In the genomic region with DNA sequence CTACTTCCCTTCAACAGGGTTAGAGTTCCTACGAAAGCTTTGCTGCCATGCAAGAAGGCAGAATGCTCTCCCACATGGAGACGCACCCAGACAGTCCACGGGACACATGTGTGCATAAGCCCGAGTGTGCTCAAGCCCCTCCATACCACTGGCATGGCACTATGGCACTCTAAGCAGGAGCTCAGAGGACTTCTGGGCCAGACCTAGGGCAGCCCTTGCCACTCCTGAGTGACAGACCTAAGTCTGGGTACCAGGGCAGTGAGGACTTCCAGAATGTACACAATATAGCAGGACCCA, we compare ENCODE assay signal across 1 cellular context.
A peak's percentile ranks its signal among the peaks of the same experiment; 100 is the strongest.
TF ChIP-seq lines count a peak whose summit lies in the region.

No MANE protein-coding gene starts in this region.

TF ChIP-seq in HepG2, 621 proteins besides CTCF, POLR2A, EP300 and RAD21:
- TF ChIP-seq, protein P1, sequence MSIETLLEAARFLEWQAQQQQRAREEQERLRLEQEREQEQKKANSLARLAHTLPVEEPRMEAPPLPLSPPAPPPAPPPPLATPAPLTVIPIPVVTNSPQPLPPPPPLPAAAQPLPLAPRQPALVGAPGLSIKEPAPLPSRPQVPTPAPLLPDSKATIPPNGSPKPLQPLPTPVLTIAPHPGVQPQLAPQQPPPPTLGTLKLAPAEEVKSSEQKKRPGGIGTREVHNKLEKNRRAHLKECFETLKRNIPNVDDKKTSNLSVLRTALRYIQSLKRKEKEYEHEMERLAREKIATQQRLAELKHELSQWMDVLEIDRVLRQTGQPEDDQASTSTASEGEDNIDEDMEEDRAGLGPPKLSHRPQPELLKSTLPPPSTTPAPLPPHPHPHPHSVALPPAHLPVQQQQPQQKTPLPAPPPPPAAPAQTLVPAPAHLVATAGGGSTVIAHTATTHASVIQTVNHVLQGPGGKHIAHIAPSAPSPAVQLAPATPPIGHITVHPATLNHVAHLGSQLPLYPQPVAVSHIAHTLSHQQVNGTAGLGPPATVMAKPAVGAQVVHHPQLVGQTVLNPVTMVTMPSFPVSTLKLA (IDR thresholded peaks at IDR 0.05), result peak; percentile 37
- no peak for TF ChIP-seq ZSCAN22 (CRISPR knock-in tag; IDR thresholded peaks at IDR 0.05)
